In the genomic region with DNA sequence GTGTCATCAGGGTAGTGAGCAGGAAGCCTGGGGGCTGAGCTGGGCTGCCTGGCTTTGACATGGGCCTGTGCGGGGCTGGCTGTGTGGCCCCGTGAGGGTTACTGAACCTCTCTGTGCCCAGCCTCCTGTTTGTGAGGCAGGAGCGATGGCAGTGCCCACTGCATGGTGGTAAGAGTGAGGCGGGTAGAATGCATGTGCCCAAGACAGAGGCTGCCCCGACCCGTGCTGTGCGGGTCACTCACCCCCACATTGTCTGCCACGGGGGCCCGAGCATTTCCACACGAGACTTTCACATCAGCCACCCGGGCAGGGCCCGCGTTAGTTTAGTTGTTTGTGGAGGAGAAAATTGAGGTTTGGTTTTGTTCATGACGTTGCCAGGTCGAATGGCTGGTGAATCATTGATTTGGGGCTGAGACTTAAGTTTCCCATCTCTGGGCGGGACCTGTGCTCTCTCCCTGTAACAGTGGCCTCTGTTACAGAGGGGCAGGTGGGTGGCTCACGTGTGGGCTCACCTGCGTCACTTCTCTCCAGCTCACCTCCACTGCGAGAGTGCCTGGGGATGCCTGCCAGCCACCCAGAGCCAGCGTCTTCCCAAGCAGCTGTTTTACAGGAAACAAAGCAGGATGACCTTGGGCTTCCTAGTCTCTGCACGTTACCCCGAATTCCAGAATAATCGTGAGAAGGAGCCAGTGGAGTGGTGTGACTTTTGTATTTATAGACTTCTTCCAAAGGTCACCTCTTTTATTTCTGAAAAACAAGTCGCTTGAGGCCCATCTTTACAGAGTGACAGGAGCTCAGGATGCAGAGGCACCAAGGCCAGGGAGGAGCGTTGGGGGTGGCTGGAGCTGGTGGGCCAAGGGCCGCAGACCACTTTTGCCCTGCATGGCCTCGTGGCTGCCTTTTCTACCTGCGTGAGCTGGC, we compare ENCODE assay signal across 10 cellular contexts.
A peak's percentile ranks its signal among the peaks of the same experiment; 100 is the strongest.
DNase-seq lines count a peak whose midpoint lies in the region; ATAC-seq and TF ChIP-seq lines count a peak whose summit lies in the region.
"Had no signal": no experiment of that assay in that cellular context is flagged by ENCODE, and none has a peak within 500 bp of the region (broad histone marks: within the 10 kb centered on the region; RNA-seq: fewer than 3 reads in every experiment).

No MANE protein-coding gene starts in this region.

- H3K36me3 Mint-ChIP-seq in CD4-positive, alpha-beta T cell (ENCODE audit: low read depth) = peaks cover 9% of the 10 kb centered on the region
- H3K36me3 Mint-ChIP-seq in activated T-helper 17 cell treated with anti-CD3 and anti-CD28 coated beads, Interleukin-2, amount 50 U/mL, for 72 hours (ENCODE audit: low read depth) = peaks cover 8% of the 10 kb centered on the region
- no peaks in the 10 kb centered on the region for H3K36me3 Mint-ChIP-seq in CD14-positive monocyte

- H3K9me3 Mint-ChIP-seq in CD4-positive, alpha-beta T cell = peaks cover 6% of the 10 kb centered on the region
- peaks cover 6% of the 10 kb centered on the region for H3K9me3 Mint-ChIP-seq in activated T-helper 17 cell treated with anti-CD3 and anti-CD28 coated beads, Interleukin-2, amount 50 U/mL, for 72 hours
- H3K9me3 Mint-ChIP-seq in CD14-positive monocyte = peaks cover 0 to 4% (median 0%) of the 10 kb centered on the region in 7 donors

- DNase-seq in CD4-positive, alpha-beta T cell = no peak
- DNase-seq in DMS79 treated with DMSO at 0.1 percent for 48 hours (lab: John Stamatoyannopoulos, UW) (peak; percentile 50), left lobe of liver (ENCODE audit: low spot score) (no peak), NOMO-1 treated with dmso at 0.1 percent for 144 hours (lab: John Stamatoyannopoulos, UW; ENCODE audit: unreplicated experiment) (no peak), CD14-positive monocyte (ENCODE audit: low spot score) (no peak), GM20000 (ENCODE audit: low spot score) (no peak)
- DNase-seq: heart right ventricle, NCI-H1436 treated with DMSO at 0.1 percent for 48 hours had no signal

- POLR2A ChIA-PET in CD4-positive, alpha-beta T cell (lab: Charles Lee) = no interaction called here

- no peaks in the 10 kb centered on the region for H3K27me3 ChIP-seq in CD4-positive, alpha-beta T cell (ENCODE audit: control insufficient read depth, insufficient read depth, low read length)
- H3K27me3 ChIP-seq: heart right ventricle had no signal

- CTCF ChIA-PET in CD4-positive, alpha-beta T cell (lab: Charles Lee) = interaction anchor here (0.5 kb wide), 1 partner anchor 228 kb away, joined by 3 read pairs; no protein-coding TSS in a partner anchor

- intact Hi-C loops in CD4-positive, alpha-beta T cell (cut with DNase I, micrococcal nuclease) = no loop called here
- intact Hi-C loops in CD14-positive monocyte (cut with micrococcal nuclease) = no loop called here

- no peak for TF ChIP-seq CTCF in CD4-positive, alpha-beta T cell (IDR thresholded peaks at IDR 0.05)
- TF ChIP-seq CTCF in CD14-positive monocyte (IDR thresholded peaks at IDR 0.05) (no peak), GM20000 (IDR thresholded peaks at IDR 0.05; ENCODE audit: extremely low read depth, missing control alignments) (no peak)

- no peak overlapping the region for H3K27ac ChIP-seq in CD4-positive, alpha-beta T cell (ENCODE audit: low read depth, low read length)
- H3K27ac ChIP-seq: heart right ventricle had no signal

- H3K27ac Mint-ChIP-seq in CD4-positive, alpha-beta T cell = peak overlapping the region; percentile 53
- peak overlapping the region; percentile 89 for H3K27ac Mint-ChIP-seq in activated T-helper 17 cell treated with anti-CD3 and anti-CD28 coated beads, Interleukin-2, amount 50 U/mL, for 72 hours
- peak overlapping the region in 3 of 7 donors; percentile 9 to 46 (median 16) for H3K27ac Mint-ChIP-seq in CD14-positive monocyte

- H3K27me3 Mint-ChIP-seq in CD4-positive, alpha-beta T cell = no peaks in the 10 kb centered on the region
- no peaks in the 10 kb centered on the region for H3K27me3 Mint-ChIP-seq in activated T-helper 17 cell treated with anti-CD3 and anti-CD28 coated beads, Interleukin-2, amount 50 U/mL, for 72 hours
- H3K27me3 Mint-ChIP-seq in CD14-positive monocyte (ENCODE audit: low read depth in 3 of 3) = peaks cover 0 to 1% (median 0%) of the 10 kb centered on the region in 3 donors

- peaks cover 53% of the 10 kb centered on the region for H3K4me1 Mint-ChIP-seq in CD4-positive, alpha-beta T cell (ENCODE audit: low read depth)
- peaks cover 38% of the 10 kb centered on the region for H3K4me1 Mint-ChIP-seq in activated T-helper 17 cell treated with anti-CD3 and anti-CD28 coated beads, Interleukin-2, amount 50 U/mL, for 72 hours
- no peaks in the 10 kb centered on the region for H3K4me1 Mint-ChIP-seq in CD14-positive monocyte

- H3K4me3 Mint-ChIP-seq in CD4-positive, alpha-beta T cell = no peak overlapping the region
- peak overlapping the region; percentile 65 for H3K4me3 Mint-ChIP-seq in activated T-helper 17 cell treated with anti-CD3 and anti-CD28 coated beads, Interleukin-2, amount 50 U/mL, for 72 hours
- no peak overlapping the region for H3K4me3 Mint-ChIP-seq in CD14-positive monocyte

- no peaks in the 10 kb centered on the region for H3K9me3 ChIP-seq in CD4-positive, alpha-beta T cell (ENCODE audit: control insufficient read depth, low read length)
- H3K9me3 ChIP-seq: heart right ventricle had no signal

- ATAC-seq in CD4-positive, alpha-beta T cell (ENCODE audit: poor library complexity) = peak; percentile 56
- ATAC-seq in activated T-helper 17 cell treated with anti-CD3 and anti-CD28 coated beads, Interleukin-2, amount 50 U/mL, for 72 hours (replicated peaks) = peak; percentile 93
- peak; percentile 17 for ATAC-seq in left lobe of liver
- no peak for ATAC-seq in GM19035 (IDR thresholded peaks at IDR 0.05; ENCODE audit: unreplicated experiment)
- ATAC-seq: heart right ventricle had no signal
